Comparison of ENCODE assay signal across 8 cellular contexts in the genomic region with DNA sequence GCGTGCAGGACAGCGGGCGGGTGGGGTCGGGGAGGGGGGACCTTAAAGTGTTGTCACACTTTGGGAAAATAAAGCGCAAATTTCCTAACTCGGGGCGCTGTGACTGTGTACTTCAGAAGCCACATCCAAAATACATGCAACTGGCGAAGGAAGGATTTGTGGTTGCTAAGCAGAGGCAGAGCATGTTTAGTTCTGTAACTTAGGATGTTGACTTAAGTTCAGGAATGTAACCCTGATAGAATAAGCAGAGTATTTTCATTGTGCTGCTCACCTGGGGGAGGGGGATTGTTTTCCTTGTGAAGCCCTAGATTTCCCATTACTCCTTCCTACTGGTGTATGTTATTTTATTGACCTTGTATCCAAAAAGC. TPM values are rescaled to one million over a fixed set of nuclear protein-coding genes. Genes with fewer than 3 reads are reported as not detected.
DNase-seq lines count a peak whose midpoint lies in the region; ATAC-seq, FAIRE-seq and TF ChIP-seq lines count a peak whose summit lies in the region.

No MANE protein-coding gene starts in this region.

- TF ChIP-seq POLR2A in heart left ventricle (IDR thresholded peaks at IDR 0.05): no peak

- H3K27ac ChIP-seq in heart left ventricle: peak overlapping the region; percentile 75 to 95 (median 84)
- H3K27ac ChIP-seq in iPS DF 6.9 (ENCODE audit: low read length): no peak overlapping the region
- H3K27ac ChIP-seq in skeletal muscle tissue (ENCODE audit: low read depth, low read length): peak overlapping the region; percentile 28

- TF ChIP-seq CTCF in heart left ventricle (IDR thresholded peaks at IDR 0.05): no peak

- H3K4me3 ChIP-seq in heart left ventricle (peak overlapping the region in 11 of 12 donors; percentile 28 to 86 (median 66)), iPS DF 6.9 (ENCODE audit: low read length) (peak overlapping the region; percentile 79; the same call in 1 of the 2 replicates), skeletal muscle tissue (ENCODE audit: low read length in 3 of 3) (peak overlapping the region; percentile 29 to 59 (median 54))

- H3K4me1 ChIP-seq in heart left ventricle: peaks cover 19 to 55% (median 37%) of the 10 kb centered on the region in 12 donors
- peaks cover 8% of the 10 kb centered on the region; the same call in 1 of the 2 replicates for H3K4me1 ChIP-seq in iPS DF 6.9 (ENCODE audit: control insufficient read depth, insufficient read depth, low read length)
- peaks cover 36 to 41% (median 38%) of the 10 kb centered on the region in 3 donors for H3K4me1 ChIP-seq in skeletal muscle tissue (ENCODE audit: control insufficient read depth in 3 of 3, insufficient read depth in 3 of 3, low read length in 3 of 3)

- peaks cover 8% of the 10 kb centered on the region for H3K36me3 Mint-ChIP-seq in activated naive CD8-positive, alpha-beta T cell treated with anti-CD3 and anti-CD28 coated beads, Interleukin-2, amount 10 ng/mL, durations not matched to agents 7 days and 5 days

- peak overlapping the region; percentile 54 for H3K27ac Mint-ChIP-seq in activated naive CD8-positive, alpha-beta T cell treated with anti-CD3 and anti-CD28 coated beads, Interleukin-2, amount 10 ng/mL, durations not matched to agents 7 days and 5 days

- H3K9me3 ChIP-seq in heart left ventricle: no peaks in the 10 kb centered on the region
- H3K9me3 ChIP-seq in iPS DF 6.9 (ENCODE audit: control insufficient read depth, insufficient read depth, low read length): no peaks in the 10 kb centered on the region
- H3K9me3 ChIP-seq in skeletal muscle tissue (ENCODE audit: control insufficient read depth in 3 of 3, low read length in 3 of 3): no peaks in the 10 kb centered on the region

- H3K27me3 Mint-ChIP-seq in activated naive CD8-positive, alpha-beta T cell treated with anti-CD3 and anti-CD28 coated beads, Interleukin-2, amount 10 ng/mL, durations not matched to agents 7 days and 5 days: peaks cover 13% of the 10 kb centered on the region

- H3K36me3 ChIP-seq in heart left ventricle: peaks cover 0 to 14% (median 8%) of the 10 kb centered on the region in 9 donors
- peaks cover 2% of the 10 kb centered on the region; the same call in 1 of the 2 replicates for H3K36me3 ChIP-seq in iPS DF 6.9 (ENCODE audit: control insufficient read depth, insufficient read depth, low read length)
- peaks cover 0 to 3% (median 3%) of the 10 kb centered on the region in 3 donors for H3K36me3 ChIP-seq in skeletal muscle tissue (ENCODE audit: control insufficient read depth in 3 of 3, insufficient read depth in 3 of 3, low read length in 3 of 3)

- no peaks in the 10 kb centered on the region for H3K9me3 Mint-ChIP-seq in activated naive CD8-positive, alpha-beta T cell treated with anti-CD3 and anti-CD28 coated beads, Interleukin-2, amount 10 ng/mL, durations not matched to agents 7 days and 5 days

- DNase-seq in heart left ventricle: no peak
- no peak for DNase-seq in left ventricle myocardium superior
- no peak for DNase-seq in activated naive CD8-positive, alpha-beta T cell treated with anti-CD3 and anti-CD28 coated beads, Interleukin-2, amount 10 ng/mL, durations not matched to agents 7 days and 5 days
- no peak for DNase-seq in iPS DF 6.9 (ENCODE audit: low read depth, low spot score)
- no peak for DNase-seq in frontal cortex (ENCODE audit: low spot score in 2 of 2)

- ATAC-seq in heart left ventricle: peak in 1 of 4 donors; percentile 4
- ATAC-seq in left ventricle myocardium superior: no peak
- no peak for ATAC-seq in activated naive CD8-positive, alpha-beta T cell treated with anti-CD3 and anti-CD28 coated beads, Interleukin-2, amount 10 ng/mL, durations not matched to agents 7 days and 5 days (ENCODE audit: low read depth)
- ATAC-seq in HG02642 (IDR thresholded peaks at IDR 0.05; ENCODE audit: poor library complexity, unreplicated experiment): no peak
- ATAC-seq in HG02798 (IDR thresholded peaks at IDR 0.05; ENCODE audit: poor library complexity, unreplicated experiment): no peak

- 0 to 1% (median 1%) methylated on average over 8 of the region's 8 CpGs for WGBS in heart left ventricle, 4 donors
- WGBS in iPS DF 6.9 (ENCODE audit: insufficient coverage, insufficient read length): no CpG with 5 or more reads among the region's 8 CpGs

- POLR2A ChIA-PET in activated naive CD8-positive, alpha-beta T cell treated with anti-CD3 and anti-CD28 coated beads, Interleukin-2, amount 10 ng/mL, durations not matched to agents 7 days and 5 days (lab: Charles Lee): interaction anchor here (1.2 kb wide), 1 partner anchor 10 kb away, joined by 3 read pairs; no protein-coding TSS in a partner anchor

- H3K9ac ChIP-seq in skeletal muscle tissue (ENCODE audit: low read depth in 1 of 3, low read length in 3 of 3): peak overlapping the region; percentile 6 to 61 (median 47)

- intact Hi-C loops in heart left ventricle (cut with DNase I) (loop anchor here (1.0 to 5.0 kb wide), 11 partner anchors 37 to 327 kb away; a partner anchor contains a TSS), left ventricle myocardium superior (cut with micrococcal nuclease) (loop anchor here (2.0 to 10.0 kb wide), 2 partner anchors 100 to 214 kb away; no protein-coding TSS in a partner anchor)

- FAIRE-seq in frontal cortex (lab: Jason Lieb, UNC): no peak

- peaks cover 33% of the 10 kb centered on the region for H3K4me1 Mint-ChIP-seq in activated naive CD8-positive, alpha-beta T cell treated with anti-CD3 and anti-CD28 coated beads, Interleukin-2, amount 10 ng/mL, durations not matched to agents 7 days and 5 days

- no peaks in the 10 kb centered on the region for H3K27me3 ChIP-seq in heart left ventricle
- peaks cover 5% of the 10 kb centered on the region; the same call in 1 of the 2 replicates for H3K27me3 ChIP-seq in iPS DF 6.9 (ENCODE audit: control insufficient read depth, insufficient read depth, low read length)
- no peaks in the 10 kb centered on the region for H3K27me3 ChIP-seq in skeletal muscle tissue (ENCODE audit: control insufficient read depth in 3 of 3, insufficient read depth in 3 of 3, low read length in 3 of 3)

- H3K4me3 Mint-ChIP-seq in activated naive CD8-positive, alpha-beta T cell treated with anti-CD3 and anti-CD28 coated beads, Interleukin-2, amount 10 ng/mL, durations not matched to agents 7 days and 5 days: peak overlapping the region; percentile 72

RNA-seq across cellular contexts. Expression of a gene that starts 0.5 kb away (rescaled TPM):
- total RNA-seq in heart left ventricle (10 to 100 TPM; 30.2 to 57.7 (median 36.3) TPM), left ventricle myocardium superior (45.3 TPM), skeletal muscle tissue (32.4 TPM), frontal cortex (23.2 TPM)
- polyA plus RNA-seq in heart left ventricle: 10 to 100 TPM; 23.7 to 25.6 TPM
- 10 to 100 TPM; 29.8 to 33.0 TPM for total RNA-seq in activated naive CD8-positive, alpha-beta T cell treated with anti-CD3 and anti-CD28 coated beads, Interleukin-2, amount 10 ng/mL, durations not matched to agents 7 days and 5 days

RNA-seq across cellular contexts. Expression of a gene that starts 47.0 kb away (rescaled TPM):
- total RNA-seq in heart left ventricle: 10 to 100 TPM in 6 of 9 donors, 1 to 10 TPM in 3; 3.6 to 14.8 (median 11.6) TPM
- 10 to 100 TPM; 10.4 to 10.5 TPM for polyA plus RNA-seq in heart left ventricle
- 13.7 TPM for total RNA-seq in left ventricle myocardium superior
- 10 to 100 TPM; 22.0 to 22.8 TPM for total RNA-seq in activated naive CD8-positive, alpha-beta T cell treated with anti-CD3 and anti-CD28 coated beads, Interleukin-2, amount 10 ng/mL, durations not matched to agents 7 days and 5 days
- total RNA-seq in skeletal muscle tissue: 14.1 TPM
- total RNA-seq in frontal cortex: 33.4 TPM

RNA-seq across cellular contexts. Expression of a gene that starts 56.9 kb away (rescaled TPM):
- total RNA-seq in heart left ventricle (10 to 100 TPM in 8 of 9 donors, 1 to 10 TPM in 1; 9.9 to 16.1 (median 13.7) TPM), left ventricle myocardium superior (13.8 TPM), skeletal muscle tissue (11.0 TPM), frontal cortex (22.0 TPM)
- 10 to 100 TPM in 1 of 2 donors, 1 to 10 TPM in 1; 4.5 to 12.1 TPM for polyA plus RNA-seq in heart left ventricle
- 10 to 100 TPM; 12.8 to 14.8 TPM for total RNA-seq in activated naive CD8-positive, alpha-beta T cell treated with anti-CD3 and anti-CD28 coated beads, Interleukin-2, amount 10 ng/mL, durations not matched to agents 7 days and 5 days
